ENCODE assay signal across 22 cellular contexts in the genomic region with DNA sequence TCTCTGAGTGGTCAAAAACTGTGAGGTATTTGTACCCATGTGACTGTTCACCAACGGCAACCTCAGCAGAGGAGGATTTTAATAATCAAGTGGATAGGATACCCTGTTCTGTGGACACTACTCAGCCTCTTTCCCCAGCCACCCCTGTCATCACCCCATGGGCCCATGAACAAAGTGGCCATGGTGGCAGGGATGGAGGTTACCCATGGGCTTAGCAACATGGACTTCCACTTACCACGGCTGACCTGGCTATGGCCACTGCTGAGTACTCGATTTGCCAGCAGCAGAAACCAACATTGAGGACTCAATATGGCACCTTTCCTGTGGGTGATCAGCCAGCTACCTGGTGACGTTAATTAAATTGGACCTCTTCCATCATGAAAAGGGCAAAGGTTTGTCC.
"Had no signal": no experiment of that assay in that cellular context is flagged by ENCODE, and none has a peak within 500 bp of the region (broad histone marks: within the 10 kb centered on the region; RNA-seq: fewer than 3 reads in every experiment).

No MANE protein-coding gene starts in this region.

- ATAC-seq: effector memory CD8-positive, alpha-beta T cell; esophagus mucosa; foreskin keratinocyte; gastrocnemius medialis; gastroesophageal sphincter; heart left ventricle; heart right ventricle had no signal

- H3K4me3 Mint-ChIP-seq: dendritic cell treated with granulocyte-macrophage colony-stimulating factor and Interleukin-4, amounts not matched to agents 40 ng/mL and 50 ng/mL, for 4 days; effector memory CD8-positive, alpha-beta T cell; endodermal cell had no signal

- DNase-seq: colonic mucosa; cortex of kidney; dermis blood vessel endothelial cell; dorsolateral prefrontal cortex; effector CD4-positive, alpha-beta T cell; effector CD8-positive, alpha-beta T cell; effector memory CD4-positive, alpha-beta T cell; effector memory CD8-positive, alpha-beta T cell; endodermal cell; erythroblast; esophagus squamous epithelium; foreskin fibroblast; foreskin keratinocyte; foreskin melanocyte; gastrocnemius medialis; glutamatergic neuron; head of caudate nucleus; heart left ventricle had no signal

- H3K27ac Mint-ChIP-seq: dendritic cell treated with granulocyte-macrophage colony-stimulating factor and Interleukin-4, amounts not matched to agents 40 ng/mL and 50 ng/mL, for 4 days; effector memory CD8-positive, alpha-beta T cell; endodermal cell had no signal

- H3K27me3 Mint-ChIP-seq: dendritic cell treated with granulocyte-macrophage colony-stimulating factor and Interleukin-4, amounts not matched to agents 40 ng/mL and 50 ng/mL, for 4 days; effector memory CD8-positive, alpha-beta T cell had no signal

- H3K4me1 Mint-ChIP-seq: endodermal cell had no signal
